In genomic region chr1:103584537-103584936, GRCh38 we compare ENCODE assay signal across 37 cellular contexts. TPM values are rescaled to one million over a fixed set of nuclear protein-coding genes. Genes with fewer than 3 reads are reported as not detected.
"Had no signal": no experiment of that assay in that cellular context is flagged by ENCODE, and none has a peak within 500 bp of the region (broad histone marks: within the 10 kb centered on the region; RNA-seq: fewer than 3 reads in every experiment).

No MANE protein-coding gene starts in this region.

- H3K36me3 ChIP-seq: adrenal gland, ascending aorta, brain microvascular endothelial cell, breast epithelium, cardiac muscle cell had no signal

- DNase-seq: activated effector memory CD4-positive, alpha-beta T cell treated with anti-CD3 and anti-CD28 coated beads, Interleukin-2, amount 50 U/mL, for 16 hours; activated effector memory CD4-positive, alpha-beta T cell treated with Interleukin-2 at 50 U/mL for 16 hours; activated gamma-delta T cell; activated gamma-delta T cell treated with Interleukin-2 at 50 U/mL for 16 hours; activated naive CD4-positive, alpha-beta T cell; activated naive CD4-positive, alpha-beta T cell treated with anti-CD3 and anti-CD28 coated beads for 36 hours; activated naive CD4-positive, alpha-beta T cell treated with anti-CD3 and anti-CD28 coated beads, Interleukin-2, amount 10 ng/mL, durations not matched to agents 7 days and 5 days; activated naive CD4-positive, alpha-beta T cell treated with anti-CD3 and anti-CD28 coated beads, Interleukin-2, amount 50 U/mL, for 16 hours; activated naive CD4-positive, alpha-beta T cell treated with Interleukin-2 at 50 U/mL for 16 hours; activated naive CD8-positive, alpha-beta T cell treated with anti-CD3 and anti-CD28 coated beads for 36 hours; activated naive CD8-positive, alpha-beta T cell treated with anti-CD3 and anti-CD28 coated beads, Interleukin-2, amount 10 ng/mL, durations not matched to agents 7 days and 5 days; activated naive CD8-positive, alpha-beta T cell treated with anti-CD3 and anti-CD28 coated beads, Interleukin-2, amount 50 U/mL, for 24 hours; activated T-cell treated with anti-CD3 and anti-CD28 coated beads for 4 hours; activated T-cell treated with anti-CD3 and anti-CD28 coated beads, Interleukin-2, amount 50 U/mL, for 1 hour; activated T-cell treated with anti-CD3 and anti-CD28 coated beads, Interleukin-2, amount 50 U/mL, for 24 hours; activated T-cell treated with anti-CD3 and anti-CD28 coated beads, Interleukin-2, amount 50 U/mL, for 4 hours; activated T-cell treated with anti-CD3 and anti-CD28 coated beads, Interleukin-2, amount 50 U/mL, for 48 hours; activated T-cell treated with anti-CD3 and anti-CD28 coated beads, Interleukin-2, amount 50 U/mL, for 72 hours; adrenal gland; amniotic stem cell; amygdala; anterior cingulate cortex; brain microvascular endothelial cell; caudate nucleus; central memory CD4-positive, alpha-beta T cell; cerebellar nuclear complex had no signal

- H3K4me1 ChIP-seq: adrenal gland, ascending aorta, breast epithelium had no signal

- H3K4me3 ChIP-seq: adrenal gland, ascending aorta, breast epithelium, cardiac muscle cell had no signal

- H3K27me3 ChIP-seq: adrenal gland, ascending aorta, brain microvascular endothelial cell, breast epithelium, cardiac muscle cell had no signal

- ATAC-seq: activated naive CD4-positive, alpha-beta T cell treated with anti-CD3 and anti-CD28 coated beads, Interleukin-2, amount 50 U/mL, for 72 hours; activated naive CD8-positive, alpha-beta T cell treated with anti-CD3 and anti-CD28 coated beads, Interleukin-2, amount 50 U/mL, for 24 hours; activated T-cell treated with anti-CD3 and anti-CD28 coated beads, Interleukin-2, amount 50 U/mL, for 4 hours; activated T-cell treated with anti-CD3 and anti-CD28 coated beads, Interleukin-2, amount 50 U/mL, for 72 hours; activated T-helper 17 cell treated with anti-CD3 and anti-CD28 coated beads, Interleukin-2, amount 50 U/mL, for 72 hours had no signal

- H3K27ac ChIP-seq: adrenal gland, ascending aorta, brain microvascular endothelial cell, breast epithelium, cardiac muscle cell had no signal

- FAIRE-seq: astrocyte, bronchial epithelial cell had no signal

- H3K9me3 ChIP-seq: adrenal gland, ascending aorta, breast epithelium had no signal

RNA-seq across cellular contexts. Expression of gene AMY2A, which starts 32.7 kb away (rescaled TPM):
- total RNA-seq: activated naive CD4-positive, alpha-beta T cell treated with anti-CD3 and anti-CD28 coated beads for 36 hours; activated naive CD4-positive, alpha-beta T cell treated with anti-CD3 and anti-CD28 coated beads, Interleukin-2, amount 50 U/mL, for 72 hours; activated naive CD8-positive, alpha-beta T cell treated with anti-CD3 and anti-CD28 coated beads for 36 hours; activated naive CD8-positive, alpha-beta T cell treated with anti-CD3 and anti-CD28 coated beads, Interleukin-2, amount 10 ng/mL, durations not matched to agents 7 days and 5 days; activated T-cell treated with anti-CD3 and anti-CD28 coated beads, Interleukin-2, amount 50 U/mL, for 72 hours; activated T-helper 1 cell treated with anti-CD3 and anti-CD28 coated beads, Interleukin-12 subunit alpha, Interleukin-12 subunit beta, Interleukin-2, Interleukin-4 antibody, amounts not matched to agents 30 ng/mL and 10 ng/mL and 1 ng/mL, durations not matched to agents 14 hours and 24 hours and 36 hours; activated T-helper 17 cell treated with anti-CD3 and anti-CD28 coated beads, Interleukin-2, amount 50 U/mL, for 72 hours; activated T-helper 2 cell treated with anti-CD3 and anti-CD28 coated beads, Interferon-gamma antibody, Interleukin-2, Interleukin-4, amounts not matched to agents 10 μg/mL and 5 μg/mL and 100 μg/mL, durations not matched to agents 14 hours and 24 hours and 36 hours; ascending aorta; astrocyte; bronchial epithelial cell; cardiac muscle cell; cardiac septum; chondrocyte had no signal
